ENCODE assay signal across 10 cellular contexts in genomic region chr7:158864833-158865232, GRCh38. TPM values are rescaled to one million over a fixed set of nuclear protein-coding genes. Genes with fewer than 3 reads are reported as not detected.
A peak's percentile ranks its signal among the peaks of the same experiment; 100 is the strongest.
DNase-seq lines count a peak whose midpoint lies in the region; ATAC-seq and TF ChIP-seq lines count a peak whose summit lies in the region.
"Had no signal": no experiment of that assay in that cellular context is flagged by ENCODE, and none has a peak within 500 bp of the region (broad histone marks: within the 10 kb centered on the region; RNA-seq: fewer than 3 reads in every experiment).

No MANE protein-coding gene starts in this region.

- TF ChIP-seq CTCF in RWPE2 (IDR thresholded peaks at IDR 0.05; ENCODE audit: poor library complexity, severe bottlenecking): no peak
- TF ChIP-seq CTCF in H9 (conservative IDR thresholded peaks at IDR 0.05): no peak

- H3K4me3 Mint-ChIP-seq in CD4-positive, alpha-beta memory T cell: peak overlapping the region in 7 of 8 donors; percentile 18 to 98 (median 93)
- H3K4me3 Mint-ChIP-seq in effector memory CD8-positive, alpha-beta T cell: peak overlapping the region; percentile 71 to 91
- peak overlapping the region in 1 of 2 experiments; percentile 83; a peak in 3 of 5 replicates for H3K4me3 Mint-ChIP-seq in H9

- no peak overlapping the region for H3K27ac ChIP-seq in CD4-positive, alpha-beta memory T cell (ENCODE audit: low read depth, low read length)
- H3K27ac ChIP-seq in RWPE2 (ENCODE audit: poor library complexity, severe bottlenecking) (peak overlapping the region; percentile 74), trophoblast cell (ENCODE audit: low read depth, low read length) (no peak overlapping the region), H9 (ENCODE audit: insufficient read length, low read depth, low read length) (no peak overlapping the region)

- H2BK120ac ChIP-seq in trophoblast cell (ENCODE audit: insufficient read depth, low read length, poor library complexity) (no peak overlapping the region), H9 (ENCODE audit: low read depth, low read length, poor library complexity, severe bottlenecking) (no peak overlapping the region)

- H3K18ac ChIP-seq in trophoblast cell (ENCODE audit: low read length) (peak overlapping the region; percentile 47), H9 (ENCODE audit: insufficient read length, low read depth, low read length) (no peak overlapping the region)

- H2BK12ac ChIP-seq in trophoblast cell (ENCODE audit: low read length): no peak overlapping the region
- H2BK12ac ChIP-seq in H9 (ENCODE audit: insufficient read length, low read depth, low read length): no peak overlapping the region

- H3K23ac ChIP-seq in trophoblast cell (ENCODE audit: low read length) (no peak overlapping the region), H9 (ENCODE audit: insufficient read length, low read depth, low read length) (no peak overlapping the region)

- peaks cover 16 to 33% (median 27%) of the 10 kb centered on the region in 4 donors for H3K4me1 Mint-ChIP-seq in CD4-positive, alpha-beta memory T cell
- peaks cover 15 to 21% of the 10 kb centered on the region in 2 donors for H3K4me1 Mint-ChIP-seq in effector memory CD8-positive, alpha-beta T cell (ENCODE audit: low read depth in 2 of 2)
- H3K4me1 Mint-ChIP-seq in H9: peaks cover 37 to 49% of the 10 kb centered on the region in 2 experiments

- H3K4me3 ChIP-seq in CD4-positive, alpha-beta memory T cell (ENCODE audit: low read length in 2 of 2): no peak overlapping the region
- no peak overlapping the region for H3K4me3 ChIP-seq in RWPE2 (ENCODE audit: severe bottlenecking)
- H3K4me3 ChIP-seq in trophoblast cell (ENCODE audit: low read depth, low read length): no peak overlapping the region

- H4K5ac ChIP-seq in H9 (ENCODE audit: insufficient read length, low read depth, low read length): no peak overlapping the region

- H3K9ac ChIP-seq in trophoblast cell (ENCODE audit: low read length) (no peak overlapping the region), H9 (ENCODE audit: extremely low read depth, insufficient read length, low read length) (no peak overlapping the region)

- no peak overlapping the region for H3T11ph ChIP-seq in H9 (ENCODE audit: low read length)

- H3K9me3 Mint-ChIP-seq in CD4-positive, alpha-beta memory T cell: no peaks in the 10 kb centered on the region
- H3K9me3 Mint-ChIP-seq in effector memory CD8-positive, alpha-beta T cell: no peaks in the 10 kb centered on the region
- H3K9me3 Mint-ChIP-seq in H9: peaks cover 3% of the 10 kb centered on the region in 2 experiments; a peak in 3 of 5 replicates

- peaks cover 3% of the 10 kb centered on the region for H4K20me1 ChIP-seq in H9 (ENCODE audit: control insufficient read depth, insufficient read depth, insufficient read length)

- no peak overlapping the region for H4K91ac ChIP-seq in trophoblast cell (ENCODE audit: low read depth, low read length)
- no peak overlapping the region for H4K91ac ChIP-seq in H9 (ENCODE audit: insufficient read length, low read depth, low read length)

- H3K36me3 ChIP-seq in CD4-positive, alpha-beta memory T cell (ENCODE audit: insufficient read depth, low read length): no peaks in the 10 kb centered on the region
- H3K36me3 ChIP-seq in RWPE2 (ENCODE audit: low read depth) (peaks cover 4% of the 10 kb centered on the region; the same call in 1 of the 2 replicates), trophoblast cell (ENCODE audit: control insufficient read depth in 1 of 2, insufficient read depth in 2 of 2, low read length in 2 of 2) (no peaks in the 10 kb centered on the region)

- ATAC-seq in RWPE2 (ENCODE audit: low read depth): no peak
- ATAC-seq in effector memory CD8-positive, alpha-beta T cell (replicated peaks): no peak
- ATAC-seq in HG03135 (IDR thresholded peaks at IDR 0.05; ENCODE audit: unreplicated experiment): no peak

- POLR2A ChIA-PET in CD4-positive, alpha-beta memory T cell (lab: Charles Lee; ENCODE audit: partially characterized antibody): interaction anchor here (2.1 kb wide), 1 partner anchor 40 kb away, joined by 9 read pairs; no protein-coding TSS in a partner anchor

- no CpG with 5 or more reads among the region's 7 CpGs for WGBS in trophoblast cell (ENCODE audit: extremely low coverage, insufficient coverage, insufficient read length)
- no CpG with 5 or more reads among the region's 7 CpGs for WGBS in H9 (ENCODE audit: extremely low coverage, insufficient read length, low lambda C conversion rate)

- peak overlapping the region in 5 of 7 donors; percentile 60 to 98 (median 84) for H3K27ac Mint-ChIP-seq in CD4-positive, alpha-beta memory T cell
- peak overlapping the region; percentile 72 to 88 for H3K27ac Mint-ChIP-seq in effector memory CD8-positive, alpha-beta T cell
- peak overlapping the region in 1 of 3 experiments; percentile 80; a peak in 1 of 7 replicates for H3K27ac Mint-ChIP-seq in H9

- no peaks in the 10 kb centered on the region for H3K23me2 ChIP-seq in H9 (ENCODE audit: insufficient read length, low read depth, low read length, poor library complexity, severe bottlenecking)

- H4K8ac ChIP-seq in trophoblast cell (ENCODE audit: low read depth, low read length): no peak overlapping the region
- H4K8ac ChIP-seq in H9 (replicated peaks; ENCODE audit: insufficient read length, low read depth, low read length): no peak overlapping the region

- H3K56ac ChIP-seq in H9 (ENCODE audit: insufficient read length, low read depth, low read length): no peak overlapping the region

- no peak for DNase-seq in CD4-positive, alpha-beta memory T cell
- DNase-seq in RWPE2 (ENCODE audit: low spot score) (no peak), trophoblast cell (no peak), H9 (no peak), NCI-H510A treated with DMSO at 0.1 percent for 48 hours (lab: John Stamatoyannopoulos, UW) (no peak), nucleus accumbens (lab: John Stamatoyannopoulos, UW) (no peak)
- DNase-seq in effector memory CD8-positive, alpha-beta T cell: no peak
- DNase-seq: DMS153, NCI-H2227 treated with DMSO at 0.1 percent for 48 hours had no signal

- H2AK5ac ChIP-seq in trophoblast cell (ENCODE audit: low read length) (no peak overlapping the region), H9 (ENCODE audit: insufficient read length, low read length) (no peak overlapping the region)

- no peaks in the 10 kb centered on the region for H3K36me3 Mint-ChIP-seq in CD4-positive, alpha-beta memory T cell
- H3K36me3 Mint-ChIP-seq in effector memory CD8-positive, alpha-beta T cell (ENCODE audit: insufficient read depth): no peaks in the 10 kb centered on the region
- peaks cover 10 to 15% (median 11%) of the 10 kb centered on the region in 3 experiments; a peak in 6 of 7 replicates for H3K36me3 Mint-ChIP-seq in H9 (ENCODE audit: insufficient read depth in 1 of 3, low read depth in 3 of 3)

- H3K9me3 ChIP-seq in CD4-positive, alpha-beta memory T cell (ENCODE audit: control insufficient read depth in 1 of 2, low read length in 2 of 2): no peaks in the 10 kb centered on the region
- H3K9me3 ChIP-seq in RWPE2 (ENCODE audit: severe bottlenecking): no peaks in the 10 kb centered on the region
- H3K9me3 ChIP-seq in trophoblast cell (ENCODE audit: insufficient read depth, low read depth, low read length): no peaks in the 10 kb centered on the region
- no peaks in the 10 kb centered on the region for H3K9me3 ChIP-seq in H9 (ENCODE audit: control insufficient read depth, low read depth, low read length)

- H3K14ac ChIP-seq in trophoblast cell (ENCODE audit: low read length) (no peak overlapping the region), H9 (ENCODE audit: insufficient read depth, low read length) (no peak overlapping the region)

- no peak overlapping the region for H3K4me2 ChIP-seq in trophoblast cell (ENCODE audit: low read length)
- no peak overlapping the region for H3K4me2 ChIP-seq in H9 (ENCODE audit: insufficient read depth, insufficient read length, low read length)

- H3K79me1 ChIP-seq in trophoblast cell (ENCODE audit: low read length): peaks cover 3% of the 10 kb centered on the region
- H3K79me1 ChIP-seq in H9 (ENCODE audit: insufficient read depth, low read depth, low read length, poor library complexity, severe bottlenecking): no peaks in the 10 kb centered on the region

- H3K79me2 ChIP-seq in trophoblast cell (ENCODE audit: control insufficient read depth, insufficient read depth, low read length, poor library complexity): peaks cover 2% of the 10 kb centered on the region
- peaks cover 5% of the 10 kb centered on the region; the same call in 1 of the 2 replicates for H3K79me2 ChIP-seq in H9 (ENCODE audit: insufficient read depth, low read length)

- intact Hi-C loops in CD4-positive, alpha-beta memory T cell (cut with micrococcal nuclease): no loop called here

- no peak overlapping the region for H2BK15ac ChIP-seq in H9 (ENCODE audit: low read depth, low read length)

- peaks cover 17% of the 10 kb centered on the region for H3K4me1 ChIP-seq in CD4-positive, alpha-beta memory T cell (ENCODE audit: insufficient read depth, low read length)
- H3K4me1 ChIP-seq in RWPE2 (ENCODE audit: insufficient read depth, poor library complexity, severe bottlenecking) (peaks cover 12% of the 10 kb centered on the region), trophoblast cell (ENCODE audit: control insufficient read depth in 1 of 2, insufficient read depth in 2 of 2, low read length in 2 of 2) (no peaks in the 10 kb centered on the region), H9 (ENCODE audit: insufficient read depth, low read length) (no peaks in the 10 kb centered on the region; the same call in 1 of the 2 replicates)

- CTCF ChIA-PET in CD4-positive, alpha-beta memory T cell (lab: Charles Lee; ENCODE audit: partially characterized antibody): interaction anchor here (1.7 kb wide), 1 partner anchor 103 kb away, joined by 5 read pairs; no protein-coding TSS in a partner anchor

- no peak overlapping the region for H2AFZ ChIP-seq in trophoblast cell (ENCODE audit: insufficient read depth, low read length, poor library complexity)
- no peak overlapping the region for H2AFZ ChIP-seq in H9 (ENCODE audit: low read length)

- no peak overlapping the region for H2BK20ac ChIP-seq in H9 (ENCODE audit: low read depth, low read length, poor library complexity, severe bottlenecking)

- peak overlapping the region; percentile 35 for H4K12ac ChIP-seq in trophoblast cell (ENCODE audit: low read depth, low read length)

- no peak overlapping the region for H3K4ac ChIP-seq in trophoblast cell (ENCODE audit: low read depth, low read length)
- H3K4ac ChIP-seq in H9 (ENCODE audit: low read depth, low read length): no peak overlapping the region

- H3K27me3 Mint-ChIP-seq in CD4-positive, alpha-beta memory T cell: no peaks in the 10 kb centered on the region
- no peaks in the 10 kb centered on the region for H3K27me3 Mint-ChIP-seq in effector memory CD8-positive, alpha-beta T cell
- peaks cover 4% of the 10 kb centered on the region for H3K27me3 Mint-ChIP-seq in H9 (ENCODE audit: low read depth)

- H3K27me3 ChIP-seq in CD4-positive, alpha-beta memory T cell (ENCODE audit: insufficient read depth, low read length): no peaks in the 10 kb centered on the region
- H3K27me3 ChIP-seq in RWPE2 (ENCODE audit: insufficient read depth, poor library complexity, severe bottlenecking): no peaks in the 10 kb centered on the region
- H3K27me3 ChIP-seq in trophoblast cell (ENCODE audit: insufficient read depth, low read length): no peaks in the 10 kb centered on the region
- no peaks in the 10 kb centered on the region for H3K27me3 ChIP-seq in H9 (ENCODE audit: insufficient read depth, low read length)

- H2BK5ac ChIP-seq in trophoblast cell (ENCODE audit: low read depth, low read length, poor library complexity) (no peak overlapping the region), H9 (ENCODE audit: insufficient read length, low read length) (no peak overlapping the region)

RNA-seq across cellular contexts. Expression of gene DYNC2I1, which starts 8.5 kb away (rescaled TPM):
- 10 to 100 TPM; 14.7 to 15.2 TPM for total RNA-seq in CD4-positive, alpha-beta memory T cell
- polyA plus RNA-seq in CD4-positive, alpha-beta memory T cell: 10 to 100 TPM in 1 of 2 donors, 1 to 10 TPM in 1; 6.2 to 24.1 TPM
- 7.6 and 7.8 TPM in 2 replicates for polyA plus RNA-seq in trophoblast cell (2013)
- 11.5 and 13.2 TPM in 2 replicates for total RNA-seq in H9 (2021)

RNA-seq across cellular contexts. Expression of gene ESYT2, which starts 35.5 kb away (rescaled TPM):
- 100 to 1,000 TPM; 114 to 116 TPM for total RNA-seq in CD4-positive, alpha-beta memory T cell
- polyA plus RNA-seq in CD4-positive, alpha-beta memory T cell: 10 to 100 TPM; 52.3 to 99.4 TPM
- polyA plus RNA-seq in trophoblast cell (2013): 58.7 and 59.5 TPM in 2 replicates
- total RNA-seq in H9 (2021): 36.7 and 39.0 TPM in 2 replicates
